Comparison of ENCODE assay signal across 14 cellular contexts in the genomic region with DNA sequence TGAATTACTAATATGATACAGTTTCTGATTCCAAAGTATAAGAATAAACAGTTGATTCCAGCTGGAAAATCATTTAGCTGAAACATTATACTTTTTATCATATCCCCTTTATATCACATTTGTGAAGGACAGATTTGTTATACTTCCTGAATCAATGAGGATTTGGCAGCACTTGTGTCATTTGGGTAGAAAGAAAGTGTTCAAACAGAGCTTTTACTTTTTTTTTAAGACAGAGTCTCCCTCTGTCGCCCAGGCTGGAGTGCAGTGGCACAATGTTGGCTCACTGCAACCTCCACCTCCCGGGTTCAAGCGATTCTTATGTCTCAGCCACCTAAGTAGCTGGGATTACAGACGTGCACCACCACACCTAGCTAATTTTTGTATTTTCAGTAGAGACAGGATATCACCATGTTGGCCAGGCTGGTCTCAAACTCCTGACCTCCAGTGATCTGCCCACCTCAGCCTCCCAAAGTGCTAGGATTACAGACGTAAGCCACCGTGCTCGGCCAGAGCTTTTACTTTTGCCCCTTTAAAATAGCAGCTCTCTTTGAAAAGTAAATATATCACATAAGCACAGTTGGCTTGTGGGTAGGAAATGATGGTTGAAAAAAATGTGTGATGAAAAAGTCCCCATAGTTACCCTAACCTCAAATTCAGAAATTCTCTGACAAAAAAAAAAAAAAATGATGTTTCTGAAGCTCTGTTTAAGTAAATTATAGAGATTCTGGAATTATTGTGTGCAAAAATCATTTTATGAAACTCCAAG.
DNase-seq lines count a peak whose midpoint lies in the region; ATAC-seq and TF ChIP-seq lines count a peak whose summit lies in the region.
"Had no signal": no experiment of that assay in that cellular context is flagged by ENCODE, and none has a peak within 500 bp of the region (broad histone marks: within the 10 kb centered on the region; RNA-seq: fewer than 3 reads in every experiment).

No MANE protein-coding gene starts in this region.

- H3K4me3 Mint-ChIP-seq in natural killer cell = peak overlapping the region; percentile 64
- no peak overlapping the region for H3K4me3 Mint-ChIP-seq in activated CD4-positive, alpha-beta memory T cell treated with anti-CD3 and anti-CD28 coated beads, Interleukin-2, amount 10 ng/mL, durations not matched to agents 7 days and 5 days
- H3K4me3 Mint-ChIP-seq: CD4-positive, CD25-positive, alpha-beta regulatory T cell; CD8-positive, alpha-beta memory T cell; GM23338 had no signal

- TF ChIP-seq CTCF in dorsolateral prefrontal cortex (IDR thresholded peaks at IDR 0.05 in 54 of 56, conservative IDR thresholded peaks at IDR 0.05 in 2 of 56; ENCODE audit: low read depth in 1 of 56, partially characterized antibody in 56 of 56) = no peak
- no peak for TF ChIP-seq CTCF in natural killer cell (IDR thresholded peaks at IDR 0.05)
- TF ChIP-seq CTCF in vagina (IDR thresholded peaks at IDR 0.05) = no peak

- H3K36me3 Mint-ChIP-seq in natural killer cell = no peaks in the 10 kb centered on the region
- H3K36me3 Mint-ChIP-seq in activated CD4-positive, alpha-beta memory T cell treated with anti-CD3 and anti-CD28 coated beads, Interleukin-2, amount 10 ng/mL, durations not matched to agents 7 days and 5 days (ENCODE audit: low read depth) = no peaks in the 10 kb centered on the region
- H3K36me3 Mint-ChIP-seq: CD4-positive, CD25-positive, alpha-beta regulatory T cell; CD8-positive, alpha-beta memory T cell had no signal

- H3K27ac ChIP-seq in caudate nucleus (ENCODE audit: low read depth, low read length) (peak overlapping the region; percentile 89), dorsolateral prefrontal cortex (peak overlapping the region in 38 of 59 donors; percentile 3 to 90 (median 56)), vagina (no peak overlapping the region)

- H3K27ac Mint-ChIP-seq in natural killer cell = peak overlapping the region; percentile 55 to 63
- H3K27ac Mint-ChIP-seq in activated CD4-positive, alpha-beta memory T cell treated with anti-CD3 and anti-CD28 coated beads, Interleukin-2, amount 10 ng/mL, durations not matched to agents 7 days and 5 days = no peak overlapping the region
- H3K27ac Mint-ChIP-seq: CD4-positive, CD25-positive, alpha-beta regulatory T cell; CD8-positive, alpha-beta memory T cell; GM23338 had no signal

- H3K4me1 ChIP-seq in vagina = no peaks in the 10 kb centered on the region
- H3K4me1 ChIP-seq: BE2C had no signal

- H3K27me3 Mint-ChIP-seq in natural killer cell (ENCODE audit: low read depth in 2 of 2) = peaks cover 0 to 8% of the 10 kb centered on the region in 2 donors
- H3K27me3 Mint-ChIP-seq in activated CD4-positive, alpha-beta memory T cell treated with anti-CD3 and anti-CD28 coated beads, Interleukin-2, amount 10 ng/mL, durations not matched to agents 7 days and 5 days = peaks cover 8% of the 10 kb centered on the region

- POLR2A ChIA-PET in activated CD4-positive, alpha-beta memory T cell treated with anti-CD3 and anti-CD28 coated beads, Interleukin-2, amount 10 ng/mL, durations not matched to agents 7 days and 5 days (lab: Charles Lee) = no interaction called here

- DNase-seq in caudate nucleus (lab: John Stamatoyannopoulos, UW) = no peak
- DNase-seq in dorsolateral prefrontal cortex = no peak
- DNase-seq in natural killer cell = no peak
- DNase-seq in activated CD4-positive, alpha-beta memory T cell treated with anti-CD3 and anti-CD28 coated beads, Interleukin-2, amount 10 ng/mL, durations not matched to agents 7 days and 5 days = no peak
- DNase-seq in vagina (ENCODE audit: extremely low spot score in 2 of 2) = no peak
- DNase-seq: ACHN; BE2C; C1 segment of cervical spinal cord; CD4-positive, CD25-positive, alpha-beta regulatory T cell; CD8-positive, alpha-beta memory T cell; COR-L47; HCEC 1CT had no signal

- H3K36me3 ChIP-seq in vagina = no peaks in the 10 kb centered on the region
- H3K36me3 ChIP-seq: BE2C had no signal

- H3K9me3 ChIP-seq in vagina = no peaks in the 10 kb centered on the region
- H3K9me3 ChIP-seq: BE2C had no signal

- ATAC-seq in natural killer cell = peak in 2 of 3 donors; percentile 81 to 85
- ATAC-seq in GM21786 (IDR thresholded peaks at IDR 0.05; ENCODE audit: unreplicated experiment) = no peak
- ATAC-seq: GM23338 had no signal

- H3K4me1 Mint-ChIP-seq in natural killer cell = peaks cover 18 to 26% of the 10 kb centered on the region in 2 donors
- H3K4me1 Mint-ChIP-seq in activated CD4-positive, alpha-beta memory T cell treated with anti-CD3 and anti-CD28 coated beads, Interleukin-2, amount 10 ng/mL, durations not matched to agents 7 days and 5 days = no peaks in the 10 kb centered on the region
- H3K4me1 Mint-ChIP-seq: CD4-positive, CD25-positive, alpha-beta regulatory T cell; CD8-positive, alpha-beta memory T cell had no signal

- H3K27me3 ChIP-seq in dorsolateral prefrontal cortex (no peaks in the 10 kb centered on the region), vagina (no peaks in the 10 kb centered on the region)
- H3K27me3 ChIP-seq: BE2C had no signal

- no peak for TF ChIP-seq POLR2A in vagina (IDR thresholded peaks at IDR 0.05)

- CTCF ChIA-PET in activated CD4-positive, alpha-beta memory T cell treated with anti-CD3 and anti-CD28 coated beads, Interleukin-2, amount 10 ng/mL, durations not matched to agents 7 days and 5 days (lab: Charles Lee) = no interaction called here

- no peaks in the 10 kb centered on the region for H3K9me3 Mint-ChIP-seq in natural killer cell
- no peaks in the 10 kb centered on the region for H3K9me3 Mint-ChIP-seq in activated CD4-positive, alpha-beta memory T cell treated with anti-CD3 and anti-CD28 coated beads, Interleukin-2, amount 10 ng/mL, durations not matched to agents 7 days and 5 days
- H3K9me3 Mint-ChIP-seq: CD8-positive, alpha-beta memory T cell; GM23338 had no signal

- intact Hi-C loops in dorsolateral prefrontal cortex (cut with DNase I) (no loop called here), natural killer cell (cut with micrococcal nuclease) (no loop called here), vagina (cut with DNase I) (no loop called here)

- H3K4me3 ChIP-seq in dorsolateral prefrontal cortex (no peak overlapping the region), vagina (no peak overlapping the region)
- H3K4me3 ChIP-seq: GM23338 had no signal
